ENCODE assay signal across 12 cellular contexts in the genomic region with DNA sequence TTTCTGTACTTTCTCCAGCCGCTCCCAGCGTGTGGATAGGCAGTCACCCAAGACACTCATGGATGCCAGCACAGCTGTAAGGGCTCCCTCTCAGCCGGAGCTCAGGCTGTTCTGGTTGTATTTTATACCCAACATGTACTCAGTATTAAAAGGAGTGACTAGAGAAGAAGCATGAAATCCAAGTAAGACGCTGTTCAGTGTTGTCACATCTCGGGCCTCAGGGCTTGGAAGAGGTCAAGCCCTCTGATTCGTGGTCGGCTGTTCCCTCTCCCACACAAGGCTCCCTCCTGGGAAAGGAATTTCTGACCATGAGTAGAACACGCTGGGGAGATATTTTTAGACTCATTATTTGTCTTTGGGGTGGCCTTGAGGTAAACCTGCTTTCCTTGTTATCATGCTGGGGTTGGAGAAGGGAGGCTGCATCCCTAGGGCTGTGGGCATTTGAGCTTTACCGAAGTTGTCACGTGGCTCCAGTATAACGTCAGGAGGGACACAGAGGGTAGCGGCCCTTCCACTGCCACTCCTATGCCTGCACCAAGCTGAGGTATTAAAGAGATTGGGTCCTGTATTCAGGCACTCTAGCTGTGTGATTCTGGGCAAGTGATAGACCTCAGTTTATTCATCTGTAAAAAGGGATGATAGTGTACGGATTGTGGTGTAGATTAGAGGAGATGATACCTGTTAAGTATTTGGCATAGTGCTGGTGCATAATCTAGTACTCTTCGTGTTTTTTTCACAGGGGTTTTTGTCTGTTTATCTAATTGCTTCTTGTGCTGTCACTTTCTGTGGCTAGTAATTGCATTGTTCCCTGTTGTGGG. TPM values are rescaled to one million over a fixed set of nuclear protein-coding genes. Genes with fewer than 3 reads are reported as not detected.
DNase-seq lines count a peak whose midpoint lies in the region; ATAC-seq and TF ChIP-seq lines count a peak whose summit lies in the region.
"Had no signal": no experiment of that assay in that cellular context is flagged by ENCODE, and none has a peak within 500 bp of the region (broad histone marks: within the 10 kb centered on the region; RNA-seq: fewer than 3 reads in every experiment).

No MANE protein-coding gene starts in this region.

- DNase-seq in Caco-2, result peak; percentile 40 to 71
- peak; percentile 61 for DNase-seq in NCI-H226
- peak; percentile 95 for DNase-seq in fibroblast of villous mesenchyme (ENCODE audit: low read depth)
- peak; percentile 85 for DNase-seq in renal cortical epithelial cell (ENCODE audit: low read depth)
- DNase-seq in 8988T, result no peak
- DNase-seq in naive thymus-derived CD4-positive, alpha-beta T cell, result no peak
- DNase-seq: GDM1, hippocampal formation had no signal

- no peak for TF ChIP-seq CTCF in Caco-2 (IDR thresholded peaks at IDR 0.05; ENCODE audit: insufficient read depth in 1 of 2, low read depth in 1 of 2, low read length in 1 of 2, severe bottlenecking in 1 of 2, unreplicated experiment in 1 of 2)
- TF ChIP-seq CTCF in fibroblast of villous mesenchyme (IDR thresholded peaks at IDR 0.05; ENCODE audit: insufficient read depth, low read depth, low read length), result no peak

- intact Hi-C loops in Caco-2 (cut with micrococcal nuclease; ENCODE audit: unreplicated experiment), result loop anchor here (2.0 kb wide), 1 partner anchor 17 kb away; no protein-coding TSS in a partner anchor
- intact Hi-C loops in naive thymus-derived CD4-positive, alpha-beta T cell (cut with micrococcal nuclease), result no loop called here

- no peaks in the 10 kb centered on the region for H3K36me3 ChIP-seq in Caco-2 (ENCODE audit: control insufficient read depth, insufficient read depth, low read length)
- H3K36me3 ChIP-seq in naive thymus-derived CD4-positive, alpha-beta T cell (ENCODE audit: control insufficient read depth in 2 of 3, insufficient read depth in 3 of 3, low read length in 3 of 3), result peaks cover 0 to 13% (median 0%) of the 10 kb centered on the region in 3 experiments

- peaks cover 41% of the 10 kb centered on the region for H3K4me1 Mint-ChIP-seq in Caco-2 (ENCODE audit: low read depth, unreplicated experiment)
- peaks cover 8 to 52% (median 19%) of the 10 kb centered on the region in 7 donors for H3K4me1 Mint-ChIP-seq in naive thymus-derived CD4-positive, alpha-beta T cell

- POLR2A ChIA-PET in Caco-2 (lab: Charles Lee), result no interaction called here
- POLR2A ChIA-PET in naive thymus-derived CD4-positive, alpha-beta T cell (lab: Charles Lee), result no interaction called here

- no peaks in the 10 kb centered on the region for H3K27me3 Mint-ChIP-seq in Caco-2 (ENCODE audit: insufficient read depth, unreplicated experiment)
- H3K27me3 Mint-ChIP-seq in naive thymus-derived CD4-positive, alpha-beta T cell, result no peaks in the 10 kb centered on the region
- H3K27me3 Mint-ChIP-seq: stimulated activated naive CD8-positive, alpha-beta T cell treated with anti-CD3 and anti-CD28 coated beads, Interleukin-15, Interleukin-2, amounts not matched to agents 100 ng/mL and 50 ng/mL, for 24 hours had no signal

- no peak overlapping the region for H3K4me3 Mint-ChIP-seq in Caco-2 (ENCODE audit: unreplicated experiment)
- H3K4me3 Mint-ChIP-seq in naive thymus-derived CD4-positive, alpha-beta T cell, result peak overlapping the region in 1 of 10 donors; percentile 14
- H3K4me3 Mint-ChIP-seq: stimulated activated naive CD8-positive, alpha-beta T cell treated with anti-CD3 and anti-CD28 coated beads, Interleukin-15, Interleukin-2, amounts not matched to agents 100 ng/mL and 50 ng/mL, for 24 hours had no signal

- peak overlapping the region; percentile 29 for H3K27ac Mint-ChIP-seq in Caco-2 (ENCODE audit: unreplicated experiment)
- peak overlapping the region in 3 of 9 donors; percentile 5 to 46 (median 24) for H3K27ac Mint-ChIP-seq in naive thymus-derived CD4-positive, alpha-beta T cell
- H3K27ac Mint-ChIP-seq: stimulated activated naive CD8-positive, alpha-beta T cell treated with anti-CD3 and anti-CD28 coated beads, Interleukin-15, Interleukin-2, amounts not matched to agents 100 ng/mL and 50 ng/mL, for 24 hours had no signal

- H3K36me3 Mint-ChIP-seq in Caco-2 (ENCODE audit: insufficient read depth, unreplicated experiment), result no peaks in the 10 kb centered on the region
- peaks cover 0 to 21% (median 8%) of the 10 kb centered on the region in 5 donors for H3K36me3 Mint-ChIP-seq in naive thymus-derived CD4-positive, alpha-beta T cell

- H3K9me3 ChIP-seq in Caco-2, result no peaks in the 10 kb centered on the region
- no peaks in the 10 kb centered on the region for H3K9me3 ChIP-seq in naive thymus-derived CD4-positive, alpha-beta T cell (ENCODE audit: control insufficient read depth in 2 of 3, low read length in 3 of 3)

- no TSS peak for BruUV-seq in Caco-2 (replicated peaks; lab: Mats Ljungman, UMichigan)

- ATAC-seq in GM18520 (IDR thresholded peaks at IDR 0.05; ENCODE audit: unreplicated experiment) (no peak), HG02973 (IDR thresholded peaks at IDR 0.05; ENCODE audit: unreplicated experiment) (no peak)
- no peak for ATAC-seq in naive thymus-derived CD4-positive, alpha-beta T cell

- no peak overlapping the region for H3K4me3 ChIP-seq in Caco-2 (ENCODE audit: low read depth, low read length)
- no peak overlapping the region for H3K4me3 ChIP-seq in fibroblast of villous mesenchyme (ENCODE audit: low read depth, low read length)
- H3K4me3 ChIP-seq in naive thymus-derived CD4-positive, alpha-beta T cell (ENCODE audit: low read length), result no peak overlapping the region

- CTCF ChIA-PET in Caco-2 (lab: Charles Lee), result no interaction called here
- CTCF ChIA-PET in naive thymus-derived CD4-positive, alpha-beta T cell (lab: Charles Lee), result interaction anchor here (0.7 to 1.0 kb wide), 2 partner anchors 30 to 31 kb away, joined by 3 read pairs; no protein-coding TSS in a partner anchor

- no peaks in the 10 kb centered on the region for H3K9me3 Mint-ChIP-seq in Caco-2 (ENCODE audit: unreplicated experiment)
- no peaks in the 10 kb centered on the region for H3K9me3 Mint-ChIP-seq in naive thymus-derived CD4-positive, alpha-beta T cell
- H3K9me3 Mint-ChIP-seq: stimulated activated naive CD8-positive, alpha-beta T cell treated with anti-CD3 and anti-CD28 coated beads, Interleukin-15, Interleukin-2, amounts not matched to agents 100 ng/mL and 50 ng/mL, for 24 hours had no signal

- no peak overlapping the region for H3K27ac ChIP-seq in naive thymus-derived CD4-positive, alpha-beta T cell (ENCODE audit: low read depth, low read length)
- H3K27ac ChIP-seq: HL-60 had no signal

- no peaks in the 10 kb centered on the region for H3K27me3 ChIP-seq in Caco-2 (replicated peaks; ENCODE audit: control insufficient read depth, insufficient read depth, low read length)
- no peaks in the 10 kb centered on the region for H3K27me3 ChIP-seq in naive thymus-derived CD4-positive, alpha-beta T cell (ENCODE audit: control insufficient read depth in 2 of 2, insufficient read depth in 2 of 2, low read length in 2 of 2)

- peaks cover 53% of the 10 kb centered on the region for H3K4me1 ChIP-seq in Caco-2
- H3K4me1 ChIP-seq in naive thymus-derived CD4-positive, alpha-beta T cell (ENCODE audit: control insufficient read depth in 2 of 2, insufficient read depth in 2 of 2, low read length in 2 of 2), result no peaks in the 10 kb centered on the region

RNA-seq across cellular contexts. Expression of a gene that starts 34.1 kb away (rescaled TPM):
- total RNA-seq in Caco-2 (2022) (19.9 and 22.6 TPM in 2 replicates), fibroblast of villous mesenchyme (15.1 and 31.2 TPM in 2 replicates), renal cortical epithelial cell (12.0 and 25.6 TPM in 2 replicates)
- 10 to 100 TPM; 11.1 to 74.6 (median 17.7) TPM for total RNA-seq in naive thymus-derived CD4-positive, alpha-beta T cell
- polyA plus RNA-seq in naive thymus-derived CD4-positive, alpha-beta T cell, result 1 to 10 TPM; 3.6 to 6.3 TPM

Comparison
In these comparisons a context has a peak if more than half of its experiments do, and no peak if none do; other contexts are left out.
1. DNase-seq: peak in Caco-2 (2 of 2), NCI-H226 (single experiment), fibroblast of villous mesenchyme (single experiment) and renal cortical epithelial cell (single experiment); none in 8988T (single experiment) and naive thymus-derived CD4-positive, alpha-beta T cell (0 of 9).